Comparison of ENCODE assay signal across 17 cellular contexts in genomic region chr13:30078059-30078458, GRCh38.
DNase-seq lines count a peak whose midpoint lies in the region; ATAC-seq and TF ChIP-seq lines count a peak whose summit lies in the region.
"Had no signal": no experiment of that assay in that cellular context is flagged by ENCODE, and none has a peak within 500 bp of the region (broad histone marks: within the 10 kb centered on the region; RNA-seq: fewer than 3 reads in every experiment).

No MANE protein-coding gene starts in this region.

- no TSS peak for BruUV-seq in IMR-90 (replicated peaks; lab: Mats Ljungman, UMichigan)

- H4K5ac ChIP-seq in IMR-90 (ENCODE audit: low read depth, low read length) = no peak overlapping the region

- H3K14ac ChIP-seq in IMR-90 (replicated peaks; ENCODE audit: low read depth, low read length) = no peak overlapping the region

- H3K9me3 Mint-ChIP-seq in memory B cell = no peaks in the 10 kb centered on the region

- no peak overlapping the region for H3K27ac Mint-ChIP-seq in memory B cell
- H3K27ac Mint-ChIP-seq: GM23338 had no signal

- H3K27me3 ChIP-seq in IMR-90 (ENCODE audit: control insufficient read depth, insufficient read depth, low read length) = peaks cover 9% of the 10 kb centered on the region
- H3K27me3 ChIP-seq: Peyer's patch had no signal

- H2BK20ac ChIP-seq in IMR-90 (ENCODE audit: low read depth, low read length) = no peak overlapping the region

- no peak overlapping the region for H3K9ac ChIP-seq in IMR-90 (ENCODE audit: low read depth, low read length)
- H3K9ac ChIP-seq: KMS-11 had no signal

- in situ Hi-C loops in IMR-90 (cut with MboI; ENCODE audit: low sequenced_read_pairs) = no loop called here

- H2BK15ac ChIP-seq in IMR-90 (ENCODE audit: low read depth, low read length) = no peak overlapping the region

- H3K18ac ChIP-seq in IMR-90 (ENCODE audit: low read depth, low read length) = no peak overlapping the region

- no peak overlapping the region for H3K23ac ChIP-seq in IMR-90 (ENCODE audit: low read depth, low read length)

- H3K36me3 ChIP-seq in IMR-90 (ENCODE audit: control insufficient read depth, insufficient read depth, low read length) = no peaks in the 10 kb centered on the region
- H3K36me3 ChIP-seq: Peyer's patch had no signal

- no peak overlapping the region for H3K4me3 Mint-ChIP-seq in memory B cell
- H3K4me3 Mint-ChIP-seq: GM23338 had no signal

- H3K4me1 Mint-ChIP-seq in memory B cell = no peaks in the 10 kb centered on the region

- H2BK5ac ChIP-seq in IMR-90 (ENCODE audit: low read depth, low read length, poor library complexity, severe bottlenecking) = no peak overlapping the region

- H2AK9ac ChIP-seq in IMR-90 (replicated peaks; ENCODE audit: low read depth, low read length, poor library complexity) = no peak overlapping the region

- peaks cover 2% of the 10 kb centered on the region for H3K36me3 Mint-ChIP-seq in memory B cell

- no peaks in the 10 kb centered on the region for H4K20me1 ChIP-seq in IMR-90 (ENCODE audit: insufficient read depth, low read length)

- no peak overlapping the region for H3K4me2 ChIP-seq in IMR-90 (ENCODE audit: low read depth, low read length)
- H3K4me2 ChIP-seq: GM23338, KMS-11 had no signal

- dilution Hi-C loops in IMR-90 (cut with HindIII; ENCODE audit: low sequenced_read_pairs, unreplicated experiment) = no loop called here

- TF ChIP-seq CTCF in IMR-90 (conservative IDR thresholded peaks at IDR 0.05; ENCODE audit: low read depth, low read length) = no peak

- no peak overlapping the region for H4K91ac ChIP-seq in IMR-90 (ENCODE audit: insufficient read depth, low read depth, low read length)

- peaks cover 3% of the 10 kb centered on the region for H3K9me3 ChIP-seq in IMR-90 (ENCODE audit: control insufficient read depth, insufficient read depth, low read length)
- H3K9me3 ChIP-seq: Peyer's patch had no signal

- H4K8ac ChIP-seq in IMR-90 (ENCODE audit: low read depth in 2 of 2, low read length in 2 of 2) = no peak overlapping the region

- no peaks in the 10 kb centered on the region for H3K4me1 ChIP-seq in IMR-90 (ENCODE audit: control insufficient read depth, insufficient read depth, low read length)
- H3K4me1 ChIP-seq: Peyer's patch had no signal

- TF ChIP-seq POLR2A in IMR-90 (IDR thresholded peaks at IDR 0.05; ENCODE audit: low read depth, low read length) = no peak

- ATAC-seq in Right ventricle myocardium superior (ENCODE audit: poor library complexity) (no peak), IMR-90 (ENCODE audit: low read depth) (no peak), memory B cell (ENCODE audit: low read depth) (peak; percentile 19)
- ATAC-seq: GM23338 had no signal

- no peaks in the 10 kb centered on the region for H3K9me1 ChIP-seq in IMR-90 (ENCODE audit: insufficient read depth, low read length)

- intact Hi-C loops in cardiac septum (cut with DNase I) = no loop called here
- intact Hi-C loops in Right ventricle myocardium superior (cut with DNase I) = no loop called here
- intact Hi-C loops in IMR-90 (cut with micrococcal nuclease) = no loop called here

- peak overlapping the region; percentile 14 for H2AFZ ChIP-seq in IMR-90 (replicated peaks; ENCODE audit: low read length, poor library complexity)
- H2AFZ ChIP-seq: GM23338 had no signal

- no peak overlapping the region for H3K4me3 ChIP-seq in IMR-90 (ENCODE audit: insufficient read depth, low read depth, low read length)
- H3K4me3 ChIP-seq: GM23338, Peyer's patch had no signal

- CTCF ChIA-PET in IMR-90 (lab: Yijun Ruan, JAX) = interaction anchor here (0.6 kb wide), 1 partner anchor 15 kb away, joined by 3 read pairs; no protein-coding TSS in a partner anchor

- peaks cover 5% of the 10 kb centered on the region for H3K27me3 Mint-ChIP-seq in memory B cell

- POLR2A ChIA-PET in IMR-90 (lab: Charles Lee; ENCODE audit: unreplicated experiment) = no interaction called here

- WGBS in IMR-90 (ENCODE audit: extremely low coverage in 2 of 2, insufficient read length in 1 of 2), 2 experiments = 70% methylated on average over 2 of the region's 10 CpGs; no CpG with 5 or more reads in 1 of the 2 experiments

- peak; percentile 39 for DNase-seq in cardiac septum (ENCODE audit: low spot score)
- DNase-seq in Right ventricle myocardium superior = no peak
- DNase-seq in IMR-90 = no peak
- no peak for DNase-seq in memory B cell (ENCODE audit: low spot score in 2 of 2)
- DNase-seq in germinal center (ENCODE audit: low spot score) = no peak
- DNase-seq in NCI-H1105 treated with DMSO at 0.1 percent for 48 hours (lab: John Stamatoyannopoulos, UW) = no peak
- no peak for DNase-seq in stimulated activated naive CD4-positive, alpha-beta T cell (lab: John Stamatoyannopoulos, UW)
- DNase-seq: NCI-H1436; NCI-H1930; NCI-H2171; NCI-H69; NK-92 treated with Interleukin-12 subunit alpha and Interleukin-12 subunit beta, amount 100 ng/mL, for 24 hours; Peyer's patch; SW 1271 had no signal

- H3K56ac ChIP-seq in IMR-90 (ENCODE audit: extremely low read depth, insufficient read depth, low read length) = no peak overlapping the region

- H2BK120ac ChIP-seq in IMR-90 (ENCODE audit: low read depth, low read length) = no peak overlapping the region

- H3K27ac ChIP-seq in IMR-90 (ENCODE audit: insufficient read depth, low read length) = no peak overlapping the region
- H3K27ac ChIP-seq: C4-2B, KMS-11, Peyer's patch had no signal

- no peak overlapping the region for H2AK5ac ChIP-seq in IMR-90 (ENCODE audit: low read depth, low read length)

- TF ChIP-seq RAD21 in IMR-90 (IDR thresholded peaks at IDR 0.05; ENCODE audit: low read length) = no peak

- no peaks in the 10 kb centered on the region for H3K79me1 ChIP-seq in IMR-90 (ENCODE audit: low read depth in 1 of 2, low read length in 2 of 2)

- no peak overlapping the region for H3K4ac ChIP-seq in IMR-90 (ENCODE audit: low read depth, low read length)

TF ChIP-seq in IMR-90, 13 proteins besides CTCF, POLR2A, EP300 and RAD21:
- no peak for TF ChIP-seq RFX5 (IDR thresholded peaks at IDR 0.05; ENCODE audit: low read depth, low read length)
TF ChIP-seq in IMR-90: peak in this region for 0.
